8 cellular contexts compared by ENCODE assay signal in the genomic region with DNA sequence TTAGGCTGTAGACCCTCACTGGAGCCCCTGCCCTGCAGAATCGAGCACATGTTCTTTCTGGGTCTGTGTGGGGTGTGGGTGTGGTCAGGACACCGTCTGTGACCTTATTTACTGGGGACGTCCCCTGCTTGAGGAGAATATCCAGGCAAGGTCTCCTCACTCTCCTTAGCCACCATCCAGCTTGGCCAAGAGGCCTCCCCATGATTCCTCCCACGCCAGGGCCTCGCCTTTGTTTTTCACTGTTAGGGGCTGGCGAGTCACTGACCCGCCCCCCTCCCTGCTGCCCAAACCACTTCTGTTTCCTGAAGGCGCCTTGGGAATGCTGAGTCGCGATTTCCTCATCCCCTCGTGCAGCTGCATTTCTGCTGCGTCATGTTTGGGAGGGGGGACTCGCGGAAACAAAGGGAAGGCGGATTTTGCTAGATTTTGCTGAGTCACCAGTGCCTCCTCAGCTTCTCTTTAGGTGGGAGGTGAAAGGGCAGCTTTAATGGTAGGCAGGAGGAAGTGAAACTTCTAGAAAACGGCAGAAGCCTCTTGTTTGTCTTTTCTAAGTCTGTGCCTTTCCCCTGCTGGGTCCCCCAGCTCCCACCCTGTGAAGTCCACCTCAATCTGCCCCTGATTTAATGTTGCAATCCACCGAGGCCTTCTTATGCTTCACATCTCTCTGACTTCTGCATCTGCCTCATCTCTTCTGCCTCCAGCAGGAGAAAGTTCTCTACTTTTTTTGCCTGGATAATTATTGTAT. TPM values are rescaled to one million over a fixed set of nuclear protein-coding genes. Genes with fewer than 3 reads are reported as not detected.
DNase-seq lines count a peak whose midpoint lies in the region; ATAC-seq lines count a peak whose summit lies in the region.

No MANE protein-coding gene starts in this region.

- H3K4me1 ChIP-seq in skeletal muscle tissue (ENCODE audit: control insufficient read depth in 3 of 3, insufficient read depth in 3 of 3, low read length in 3 of 3): peaks cover 36 to 48% (median 37%) of the 10 kb centered on the region in 3 donors

- H3K4me3 ChIP-seq in SK-N-MC (peak overlapping the region; percentile 63), skeletal muscle tissue (ENCODE audit: low read length in 3 of 3) (peak overlapping the region; percentile 7 to 60 (median 52))

- H3K9ac ChIP-seq in SK-N-MC (ENCODE audit: insufficient read length): peak overlapping the region; percentile 69
- H3K9ac ChIP-seq in skeletal muscle tissue (ENCODE audit: low read depth in 1 of 3, low read length in 3 of 3): peak overlapping the region; percentile 6 to 57 (median 51)

- H3K27me3 ChIP-seq in skeletal muscle tissue (ENCODE audit: control insufficient read depth in 3 of 3, insufficient read depth in 3 of 3, low read length in 3 of 3): no peaks in the 10 kb centered on the region

- DNase-seq in ELR (ENCODE audit: low read depth): peak; percentile 99
- DNase-seq in KG1 (lab: John Stamatoyannopoulos, UW): peak; percentile 44
- DNase-seq in SK-N-MC (ENCODE audit: low read depth, low spot score): peak; percentile 93
- DNase-seq in cerebellum (ENCODE audit: low spot score): peak; percentile 21
- DNase-seq in islet precursor cell: peak; percentile 98
- no peak for DNase-seq in NCI-H446 treated with DMSO at 0.1 percent for 48 hours (lab: John Stamatoyannopoulos, UW)

- ATAC-seq in GM21619 (IDR thresholded peaks at IDR 0.05; ENCODE audit: unreplicated experiment): peak; percentile 50

- H3K27ac ChIP-seq in SK-N-MC: peak overlapping the region; percentile 91
- H3K27ac ChIP-seq in skeletal muscle tissue (ENCODE audit: low read depth, low read length): peak overlapping the region; percentile 69

- H3K36me3 ChIP-seq in SK-N-MC (ENCODE audit: insufficient read depth, low read length): no peaks in the 10 kb centered on the region
- no peaks in the 10 kb centered on the region for H3K36me3 ChIP-seq in skeletal muscle tissue (ENCODE audit: control insufficient read depth in 3 of 3, insufficient read depth in 3 of 3, low read length in 3 of 3)

- no peaks in the 10 kb centered on the region for H3K9me3 ChIP-seq in SK-N-MC (ENCODE audit: low read depth, low read length)
- H3K9me3 ChIP-seq in skeletal muscle tissue (ENCODE audit: control insufficient read depth in 3 of 3, low read length in 3 of 3): no peaks in the 10 kb centered on the region

RNA-seq across cellular contexts. Expression of gene HMOX1, which starts 4.0 kb away (rescaled TPM):
- total RNA-seq in cerebellum: 4.3 TPM
- total RNA-seq in skeletal muscle tissue: 14.6 TPM

RNA-seq across cellular contexts. Expression of gene MCM5, which starts 23.0 kb away (rescaled TPM):
- total RNA-seq in cerebellum (35.8 TPM), skeletal muscle tissue (25.1 TPM)
